ENCODE assay signal across 13 cellular contexts in the genomic region with DNA sequence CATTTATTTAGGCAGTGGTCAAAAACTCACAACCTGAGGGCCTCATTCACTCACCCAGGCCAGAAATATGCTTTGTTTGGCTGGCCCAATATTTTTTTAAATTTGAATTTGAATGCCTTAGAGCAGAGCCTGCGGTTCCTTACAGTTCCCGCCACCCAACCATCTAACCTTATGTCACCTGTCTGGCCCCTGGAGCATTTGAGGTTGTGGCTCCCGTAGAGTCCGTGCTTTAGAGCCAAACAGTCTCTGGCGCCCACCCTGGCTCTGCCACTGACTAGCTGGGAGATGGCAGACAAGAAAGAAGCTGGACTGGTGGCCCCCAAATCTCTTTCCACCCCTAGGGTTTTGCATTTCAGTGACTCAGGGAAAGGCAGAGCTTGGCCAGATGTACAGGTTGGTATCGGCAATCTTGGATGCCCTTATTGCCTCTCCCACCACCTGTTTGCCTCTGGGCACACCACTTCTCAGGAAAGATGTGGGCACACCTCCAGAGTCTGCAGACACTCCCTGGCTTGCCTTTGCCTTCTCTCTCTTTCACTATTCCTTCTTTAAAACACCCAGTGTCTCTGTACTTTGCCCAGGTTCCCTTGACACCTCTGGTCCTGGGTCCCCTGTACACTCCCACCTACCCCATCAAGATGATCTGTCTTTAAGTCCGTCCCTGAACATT. TPM values are rescaled to one million over a fixed set of nuclear protein-coding genes. Genes with fewer than 3 reads are reported as not detected.
A peak's percentile ranks its signal among the peaks of the same experiment; 100 is the strongest.
DNase-seq lines count a peak whose midpoint lies in the region; ATAC-seq lines count a peak whose summit lies in the region.
"Had no signal": no experiment of that assay in that cellular context is flagged by ENCODE, and none has a peak within 500 bp of the region (broad histone marks: within the 10 kb centered on the region; RNA-seq: fewer than 3 reads in every experiment).

No MANE protein-coding gene starts in this region.

- peak overlapping the region; percentile 39 to 44 for H3K4me3 ChIP-seq in mucosa of rectum (ENCODE audit: low read length in 2 of 2)

- intact Hi-C loops in sciatic nerve (cut with DNase I), result no loop called here

- H3K9ac ChIP-seq in mucosa of rectum (ENCODE audit: low read depth in 1 of 2, low read length in 2 of 2), result peak overlapping the region; percentile 36 to 57

- H3K36me3 ChIP-seq in mucosa of rectum (ENCODE audit: control insufficient read depth in 2 of 2, insufficient read depth in 2 of 2, low read length in 2 of 2), result no peaks in the 10 kb centered on the region

- DNase-seq in A172 (ENCODE audit: low spot score) (peak; percentile 60), Daoy (ENCODE audit: low read depth) (peak; percentile 51), H4 (ENCODE audit: low spot score) (no peak), NCI-H774 (lab: John Stamatoyannopoulos, UW) (no peak), D341Med (ENCODE audit: low spot score) (no peak), sciatic nerve (ENCODE audit: low spot score) (no peak)
- no peak for DNase-seq in activated naive CD8-positive, alpha-beta T cell treated with anti-CD3 and anti-CD28 coated beads, Interleukin-2, amount 50 U/mL, for 24 hours
- DNase-seq: activated gamma-delta T cell, NCI-H345, T-helper 9 cell had no signal

- H3K4me1 Mint-ChIP-seq in activated naive CD8-positive, alpha-beta T cell treated with anti-CD3 and anti-CD28 coated beads, Interleukin-2, amount 50 U/mL, for 24 hours, result peaks cover 67% of the 10 kb centered on the region

- no peaks in the 10 kb centered on the region for H3K9me3 ChIP-seq in mucosa of rectum (ENCODE audit: control insufficient read depth in 2 of 2, low read length in 2 of 2)

- no peak for ATAC-seq in activated naive CD8-positive, alpha-beta T cell treated with anti-CD3 and anti-CD28 coated beads, Interleukin-2, amount 50 U/mL, for 24 hours
- no peak for ATAC-seq in sciatic nerve
- ATAC-seq: right cardiac atrium had no signal

- peak overlapping the region; percentile 20 for H3K27ac Mint-ChIP-seq in activated naive CD8-positive, alpha-beta T cell treated with anti-CD3 and anti-CD28 coated beads, Interleukin-2, amount 50 U/mL, for 24 hours

- no peaks in the 10 kb centered on the region for H3K27me3 ChIP-seq in mucosa of rectum (ENCODE audit: control insufficient read depth in 2 of 2, insufficient read depth in 2 of 2, low read length in 2 of 2)

- H3K4me3 Mint-ChIP-seq in activated naive CD8-positive, alpha-beta T cell treated with anti-CD3 and anti-CD28 coated beads, Interleukin-2, amount 50 U/mL, for 24 hours, result peak overlapping the region; percentile 86

- peaks cover 4% of the 10 kb centered on the region for H3K27me3 Mint-ChIP-seq in activated naive CD8-positive, alpha-beta T cell treated with anti-CD3 and anti-CD28 coated beads, Interleukin-2, amount 50 U/mL, for 24 hours

- H3K4me1 ChIP-seq in mucosa of rectum (ENCODE audit: control insufficient read depth in 2 of 2, insufficient read depth in 2 of 2, low read length in 2 of 2), result peaks cover 62 to 70% of the 10 kb centered on the region in 2 donors

- peaks cover 31% of the 10 kb centered on the region for H3K36me3 Mint-ChIP-seq in activated naive CD8-positive, alpha-beta T cell treated with anti-CD3 and anti-CD28 coated beads, Interleukin-2, amount 50 U/mL, for 24 hours (ENCODE audit: low read depth)

- no peaks in the 10 kb centered on the region for H3K9me3 Mint-ChIP-seq in activated naive CD8-positive, alpha-beta T cell treated with anti-CD3 and anti-CD28 coated beads, Interleukin-2, amount 50 U/mL, for 24 hours

- H3K27ac ChIP-seq in mucosa of rectum (ENCODE audit: low read depth in 2 of 2, low read length in 2 of 2), result peak overlapping the region; percentile 83 to 86

RNA-seq across cellular contexts. Expression of gene MAP3K14, which starts 1.9 kb away (rescaled TPM):
- 24.8 and 35.5 TPM in 2 replicates for total RNA-seq in A172 (2014; rRNA removed; shearing (Covaris generic))
- total RNA-seq in Daoy (2014; rRNA removed; shearing (Covaris generic)), result 11.3 and 13.9 TPM in 2 replicates
- total RNA-seq in H4 (2014; rRNA removed; shearing (Covaris generic)), result 4.3 and 4.6 TPM in 2 replicates
- total RNA-seq in sciatic nerve, result 19.1 TPM

RNA-seq across cellular contexts. Expression of gene SPATA32, which starts 56.8 kb away (rescaled TPM):
- not detected in 2 replicates for total RNA-seq in A172 (2014; rRNA removed; shearing (Covaris generic))
- not detected in 2 replicates for total RNA-seq in Daoy (2014; rRNA removed; shearing (Covaris generic))
- total RNA-seq in H4 (2014; rRNA removed; shearing (Covaris generic)), result 0.21 TPM in 1 of 2 replicates, not detected in the other
- total RNA-seq in sciatic nerve, result not detected
- total RNA-seq: kidney epithelial cell, right cardiac atrium had no signal

Comparison
In these comparisons a context has a peak if more than half of its experiments do, and no peak if none do; other contexts are left out.
1. DNase-seq: peak in A172 (single experiment) and Daoy (single experiment); none in activated naive CD8-positive, alpha-beta T cell treated with anti-CD3 and anti-CD28 coated beads, Interleukin-2, amount 50 U/mL, for 24 hours (single experiment), H4 (single experiment), NCI-H774 (single experiment), D341Med (single experiment) and sciatic nerve (single experiment).